ENCODE assay signal across 16 cellular contexts in the genomic region with DNA sequence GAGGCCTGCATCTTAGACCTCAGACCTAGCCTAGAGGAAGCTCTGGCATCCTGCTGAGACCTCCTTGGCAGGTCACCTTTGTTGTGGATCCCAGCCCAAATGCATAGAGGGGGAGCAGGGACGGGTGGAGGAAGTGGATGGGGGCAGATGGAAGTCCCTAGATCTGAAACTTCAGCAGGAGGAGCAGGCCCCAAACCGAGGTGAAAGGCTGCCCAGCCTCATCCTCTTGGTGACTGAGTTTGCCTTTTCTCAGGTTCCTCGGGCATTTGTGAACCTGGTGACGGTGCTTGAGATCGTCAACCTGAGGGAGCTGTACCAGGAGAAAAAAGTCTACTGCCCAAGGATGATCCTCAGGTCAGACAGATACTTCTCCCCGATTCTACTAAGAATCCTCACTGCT.
DNase-seq lines count a peak whose midpoint lies in the region; ATAC-seq and TF ChIP-seq lines count a peak whose summit lies in the region.
"Had no signal": no experiment of that assay in that cellular context is flagged by ENCODE, and none has a peak within 500 bp of the region (broad histone marks: within the 10 kb centered on the region; RNA-seq: fewer than 3 reads in every experiment).

No MANE protein-coding gene starts in this region.

- H3K27me3 Mint-ChIP-seq in activated CD4-positive, alpha-beta memory T cell treated with anti-CD3 and anti-CD28 coated beads for 36 hours = no peaks in the 10 kb centered on the region
- H3K27me3 Mint-ChIP-seq in activated CD4-positive, alpha-beta memory T cell treated with anti-CD3 and anti-CD28 coated beads, Interleukin-2, amount 10 ng/mL, durations not matched to agents 7 days and 5 days = no peaks in the 10 kb centered on the region
- peaks cover 0 to 2% (median 0%) of the 10 kb centered on the region in 3 donors for H3K27me3 Mint-ChIP-seq in CD14-positive monocyte (ENCODE audit: low read depth in 3 of 3)
- no peaks in the 10 kb centered on the region for H3K27me3 Mint-ChIP-seq in activated T-helper 17 cell treated with anti-CD3 and anti-CD28 coated beads, Interleukin-2, amount 50 U/mL, for 72 hours
- H3K27me3 Mint-ChIP-seq in natural killer cell treated with Interleukin-12 subunit alpha and Interleukin-12 subunit beta and Interleukin-15 and Interleukin-18, amount 100 ng/mL, for 72 hours = no peaks in the 10 kb centered on the region

- no peak for DNase-seq in activated CD4-positive, alpha-beta memory T cell treated with anti-CD3 and anti-CD28 coated beads for 36 hours
- DNase-seq in activated CD4-positive, alpha-beta memory T cell treated with anti-CD3 and anti-CD28 coated beads, Interleukin-2, amount 10 ng/mL, durations not matched to agents 7 days and 5 days = no peak
- DNase-seq in CD14-positive monocyte (ENCODE audit: low spot score) (no peak), posterior vena cava (ENCODE audit: low spot score) (peak; percentile 51), NCI-H1417 (lab: John Stamatoyannopoulos, UW) (no peak), GM20000 (ENCODE audit: low spot score) (no peak)
- DNase-seq in natural killer cell treated with Interleukin-12 subunit alpha and Interleukin-12 subunit beta and Interleukin-15 and Interleukin-18, amount 100 ng/mL, for 72 hours (ENCODE audit: low spot score) = no peak
- DNase-seq: DND-41, KBM-7, NCI-H1436 treated with DMSO at 0.1 percent for 48 hours, NCI-H2081, NCI-H748 treated with DMSO at 0.1 percent for 48 hours had no signal

- H3K4me1 Mint-ChIP-seq in activated CD4-positive, alpha-beta memory T cell treated with anti-CD3 and anti-CD28 coated beads for 36 hours (ENCODE audit: low read depth) = peaks cover 34% of the 10 kb centered on the region
- H3K4me1 Mint-ChIP-seq in activated CD4-positive, alpha-beta memory T cell treated with anti-CD3 and anti-CD28 coated beads, Interleukin-2, amount 10 ng/mL, durations not matched to agents 7 days and 5 days = peaks cover 32% of the 10 kb centered on the region
- peaks cover 20% of the 10 kb centered on the region for H3K4me1 Mint-ChIP-seq in CD14-positive monocyte
- peaks cover 12% of the 10 kb centered on the region for H3K4me1 Mint-ChIP-seq in activated T-helper 17 cell treated with anti-CD3 and anti-CD28 coated beads, Interleukin-2, amount 50 U/mL, for 72 hours
- H3K4me1 Mint-ChIP-seq in natural killer cell treated with Interleukin-12 subunit alpha and Interleukin-12 subunit beta and Interleukin-15 and Interleukin-18, amount 100 ng/mL, for 72 hours (ENCODE audit: low read depth in 2 of 2) = peaks cover 9 to 17% of the 10 kb centered on the region in 2 donors

- no peak for ATAC-seq in activated T-helper 17 cell treated with anti-CD3 and anti-CD28 coated beads, Interleukin-2, amount 50 U/mL, for 72 hours (replicated peaks)
- no peak for ATAC-seq in natural killer cell treated with Interleukin-12 subunit alpha and Interleukin-12 subunit beta and Interleukin-15 and Interleukin-18, amount 100 ng/mL, for 72 hours
- ATAC-seq: GM12878, GM23338, Right ventricle myocardium inferior had no signal

- TF ChIP-seq CTCF in CD14-positive monocyte (IDR thresholded peaks at IDR 0.05) (no peak), GM20000 (IDR thresholded peaks at IDR 0.05; ENCODE audit: extremely low read depth, missing control alignments) (no peak)

- H3K36me3 Mint-ChIP-seq in activated CD4-positive, alpha-beta memory T cell treated with anti-CD3 and anti-CD28 coated beads for 36 hours = no peaks in the 10 kb centered on the region
- peaks cover 10% of the 10 kb centered on the region for H3K36me3 Mint-ChIP-seq in activated CD4-positive, alpha-beta memory T cell treated with anti-CD3 and anti-CD28 coated beads, Interleukin-2, amount 10 ng/mL, durations not matched to agents 7 days and 5 days (ENCODE audit: low read depth)
- H3K36me3 Mint-ChIP-seq in CD14-positive monocyte = no peaks in the 10 kb centered on the region
- H3K36me3 Mint-ChIP-seq in activated T-helper 17 cell treated with anti-CD3 and anti-CD28 coated beads, Interleukin-2, amount 50 U/mL, for 72 hours (ENCODE audit: low read depth) = no peaks in the 10 kb centered on the region
- H3K36me3 Mint-ChIP-seq in natural killer cell treated with Interleukin-12 subunit alpha and Interleukin-12 subunit beta and Interleukin-15 and Interleukin-18, amount 100 ng/mL, for 72 hours = no peaks in the 10 kb centered on the region

- peak overlapping the region; percentile 18 for H3K27ac Mint-ChIP-seq in activated CD4-positive, alpha-beta memory T cell treated with anti-CD3 and anti-CD28 coated beads for 36 hours
- H3K27ac Mint-ChIP-seq in activated CD4-positive, alpha-beta memory T cell treated with anti-CD3 and anti-CD28 coated beads, Interleukin-2, amount 10 ng/mL, durations not matched to agents 7 days and 5 days = no peak overlapping the region
- peak overlapping the region in 5 of 7 donors; percentile 19 to 67 (median 33) for H3K27ac Mint-ChIP-seq in CD14-positive monocyte
- H3K27ac Mint-ChIP-seq in activated T-helper 17 cell treated with anti-CD3 and anti-CD28 coated beads, Interleukin-2, amount 50 U/mL, for 72 hours = peak overlapping the region; percentile 21
- H3K27ac Mint-ChIP-seq in natural killer cell treated with Interleukin-12 subunit alpha and Interleukin-12 subunit beta and Interleukin-15 and Interleukin-18, amount 100 ng/mL, for 72 hours = peak overlapping the region in 1 of 2 donors; percentile 41
- H3K27ac Mint-ChIP-seq: GM23338 had no signal

- POLR2A ChIA-PET in activated CD4-positive, alpha-beta memory T cell treated with anti-CD3 and anti-CD28 coated beads for 36 hours (lab: Charles Lee) = no interaction called here
- POLR2A ChIA-PET in activated CD4-positive, alpha-beta memory T cell treated with anti-CD3 and anti-CD28 coated beads, Interleukin-2, amount 10 ng/mL, durations not matched to agents 7 days and 5 days (lab: Charles Lee) = interaction anchor here (1.5 kb wide), 1 partner anchor 15 kb away, joined by 4 read pairs; no protein-coding TSS in a partner anchor

- CTCF ChIA-PET in activated CD4-positive, alpha-beta memory T cell treated with anti-CD3 and anti-CD28 coated beads for 36 hours (lab: Charles Lee) = interaction anchor here (2.6 to 5.4 kb wide), 2 partner anchors 13 to 16 kb away, joined by 6 to 41 read pairs; no protein-coding TSS in a partner anchor
- CTCF ChIA-PET in activated CD4-positive, alpha-beta memory T cell treated with anti-CD3 and anti-CD28 coated beads, Interleukin-2, amount 10 ng/mL, durations not matched to agents 7 days and 5 days (lab: Charles Lee) = interaction anchor here (1.2 to 3.0 kb wide), 2 partner anchors 12 to 15 kb away, joined by 3 to 18 read pairs; no protein-coding TSS in a partner anchor

- intact Hi-C loops in activated CD4-positive, alpha-beta memory T cell treated with anti-CD3 and anti-CD28 coated beads for 36 hours (cut with micrococcal nuclease) = no loop called here
- intact Hi-C loops in CD14-positive monocyte (cut with micrococcal nuclease) = no loop called here
- intact Hi-C loops in posterior vena cava (cut with DNase I) = no loop called here

- H3K9me3 Mint-ChIP-seq in activated CD4-positive, alpha-beta memory T cell treated with anti-CD3 and anti-CD28 coated beads for 36 hours = no peaks in the 10 kb centered on the region
- H3K9me3 Mint-ChIP-seq in activated CD4-positive, alpha-beta memory T cell treated with anti-CD3 and anti-CD28 coated beads, Interleukin-2, amount 10 ng/mL, durations not matched to agents 7 days and 5 days = no peaks in the 10 kb centered on the region
- H3K9me3 Mint-ChIP-seq in CD14-positive monocyte = no peaks in the 10 kb centered on the region
- H3K9me3 Mint-ChIP-seq in activated T-helper 17 cell treated with anti-CD3 and anti-CD28 coated beads, Interleukin-2, amount 50 U/mL, for 72 hours = no peaks in the 10 kb centered on the region
- no peaks in the 10 kb centered on the region for H3K9me3 Mint-ChIP-seq in natural killer cell treated with Interleukin-12 subunit alpha and Interleukin-12 subunit beta and Interleukin-15 and Interleukin-18, amount 100 ng/mL, for 72 hours
- H3K9me3 Mint-ChIP-seq: GM23338 had no signal

- no peak overlapping the region for H3K4me3 Mint-ChIP-seq in activated CD4-positive, alpha-beta memory T cell treated with anti-CD3 and anti-CD28 coated beads for 36 hours
- no peak overlapping the region for H3K4me3 Mint-ChIP-seq in activated CD4-positive, alpha-beta memory T cell treated with anti-CD3 and anti-CD28 coated beads, Interleukin-2, amount 10 ng/mL, durations not matched to agents 7 days and 5 days
- H3K4me3 Mint-ChIP-seq in CD14-positive monocyte = no peak overlapping the region
- H3K4me3 Mint-ChIP-seq in activated T-helper 17 cell treated with anti-CD3 and anti-CD28 coated beads, Interleukin-2, amount 50 U/mL, for 72 hours = no peak overlapping the region
- H3K4me3 Mint-ChIP-seq in natural killer cell treated with Interleukin-12 subunit alpha and Interleukin-12 subunit beta and Interleukin-15 and Interleukin-18, amount 100 ng/mL, for 72 hours = no peak overlapping the region
- H3K4me3 Mint-ChIP-seq: GM23338 had no signal
